In the genomic region with DNA sequence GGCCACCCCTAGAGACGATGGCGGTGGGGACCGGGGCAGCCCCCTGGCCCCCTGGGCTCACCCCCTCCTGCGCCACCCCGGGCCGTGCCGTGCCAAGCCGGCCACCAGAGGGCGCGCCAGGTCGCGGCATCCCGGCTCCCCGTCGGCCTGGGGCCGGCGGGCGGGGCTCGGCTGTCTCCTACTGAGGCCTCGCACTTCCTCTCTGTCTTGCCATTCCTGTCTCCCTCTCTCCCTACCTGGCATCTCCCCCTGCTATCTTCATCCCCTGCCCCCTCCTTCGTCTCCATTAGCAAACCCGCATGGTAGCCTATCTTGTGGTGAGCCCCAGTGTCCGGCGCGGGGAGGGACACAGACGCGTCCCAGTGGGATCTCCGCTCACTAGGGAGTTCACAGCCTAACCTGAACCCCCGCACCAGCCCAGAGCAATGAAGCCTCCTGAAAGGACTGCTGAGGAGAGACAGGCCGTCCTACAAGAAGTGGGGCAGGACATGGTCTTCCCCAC, we compare ENCODE assay signal across 8 cellular contexts. TPM values are rescaled to one million over a fixed set of nuclear protein-coding genes. Genes with fewer than 3 reads are reported as not detected.
DNase-seq lines count a peak whose midpoint lies in the region; ATAC-seq and TF ChIP-seq lines count a peak whose summit lies in the region.

No MANE protein-coding gene starts in this region.

- peaks cover 0 to 7% (median 2%) of the 10 kb centered on the region in 4 donors for H3K4me1 Mint-ChIP-seq in CD4-positive, CD25-positive, alpha-beta regulatory T cell
- peaks cover 0 to 7% of the 10 kb centered on the region in 2 donors for H3K4me1 Mint-ChIP-seq in natural killer cell
- peaks cover 12 to 26% of the 10 kb centered on the region in 2 donors for H3K4me1 Mint-ChIP-seq in stimulated activated naive B cell treated with anti-CD40 and anti-IgM and Interleukin-4, amounts not matched to agents 10 μg/mL and 1 μg/mL and 100 μg/mL, for 72 hours

- TF ChIP-seq CTCF in fibroblast of mammary gland (conservative IDR thresholded peaks at IDR 0.05; ENCODE audit: control insufficient read depth, insufficient read depth, low read depth, low read length) (peak; percentile 29), natural killer cell (IDR thresholded peaks at IDR 0.05) (peak; percentile 91)

- H3K27ac ChIP-seq in CD4-positive, CD25-positive, alpha-beta regulatory T cell (ENCODE audit: insufficient read depth, low read length, poor library complexity, severe bottlenecking), result no peak overlapping the region

- ATAC-seq in CD4-positive, CD25-positive, alpha-beta regulatory T cell (ENCODE audit: low read depth in 2 of 2), result peak; percentile 83 to 85
- ATAC-seq in GM19455 (IDR thresholded peaks at IDR 0.05; ENCODE audit: unreplicated experiment), result peak; percentile 99
- peak; percentile 92 for ATAC-seq in HG03565 (IDR thresholded peaks at IDR 0.05; ENCODE audit: unreplicated experiment)
- peak; percentile 93 to 99 (median 99) for ATAC-seq in natural killer cell
- ATAC-seq in stimulated activated naive B cell treated with anti-CD40 and anti-IgM and Interleukin-4, amounts not matched to agents 10 μg/mL and 1 μg/mL and 100 μg/mL, for 72 hours (replicated peaks), result peak; percentile 99

- no peak overlapping the region for H3K4me3 ChIP-seq in CD4-positive, CD25-positive, alpha-beta regulatory T cell (ENCODE audit: low read depth, low read length)
- peak overlapping the region; percentile 46 for H3K4me3 ChIP-seq in fibroblast of mammary gland (ENCODE audit: control insufficient read depth, low read depth, low read length)

- H3K9me3 ChIP-seq in CD4-positive, CD25-positive, alpha-beta regulatory T cell (ENCODE audit: control insufficient read depth in 2 of 2, low read length in 2 of 2), result no peaks in the 10 kb centered on the region

- H3K27me3 Mint-ChIP-seq in CD4-positive, CD25-positive, alpha-beta regulatory T cell, result peaks cover 8% of the 10 kb centered on the region
- H3K27me3 Mint-ChIP-seq in natural killer cell (ENCODE audit: low read depth in 2 of 2), result peaks cover 0 to 18% of the 10 kb centered on the region in 2 donors
- H3K27me3 Mint-ChIP-seq in stimulated activated naive B cell treated with anti-CD40 and anti-IgM and Interleukin-4, amounts not matched to agents 10 μg/mL and 1 μg/mL and 100 μg/mL, for 72 hours, result peaks cover 27 to 33% of the 10 kb centered on the region in 2 donors

- H3K36me3 Mint-ChIP-seq in CD4-positive, CD25-positive, alpha-beta regulatory T cell, result no peaks in the 10 kb centered on the region
- no peaks in the 10 kb centered on the region for H3K36me3 Mint-ChIP-seq in natural killer cell
- no peaks in the 10 kb centered on the region for H3K36me3 Mint-ChIP-seq in stimulated activated naive B cell treated with anti-CD40 and anti-IgM and Interleukin-4, amounts not matched to agents 10 μg/mL and 1 μg/mL and 100 μg/mL, for 72 hours

- H3K36me3 ChIP-seq in CD4-positive, CD25-positive, alpha-beta regulatory T cell (ENCODE audit: control insufficient read depth, insufficient read depth, low read length), result no peaks in the 10 kb centered on the region

- peak overlapping the region in 3 of 4 donors; percentile 35 to 74 (median 72) for H3K4me3 Mint-ChIP-seq in CD4-positive, CD25-positive, alpha-beta regulatory T cell
- peak overlapping the region; percentile 86 for H3K4me3 Mint-ChIP-seq in natural killer cell
- H3K4me3 Mint-ChIP-seq in stimulated activated naive B cell treated with anti-CD40 and anti-IgM and Interleukin-4, amounts not matched to agents 10 μg/mL and 1 μg/mL and 100 μg/mL, for 72 hours, result peak overlapping the region; percentile 82 to 84

- peak; percentile 36 to 59 (median 47) for DNase-seq in CD4-positive, CD25-positive, alpha-beta regulatory T cell
- DNase-seq in activated T-helper 1 cell treated with Interleukin-2 at 50 U/mL for 16 hours (ENCODE audit: low read depth) (peak; percentile 53), fibroblast of mammary gland (ENCODE audit: low read depth) (peak; percentile 29), natural killer cell (peak; percentile 83)
- peak; percentile 69 for DNase-seq in stimulated activated naive B cell treated with anti-CD40 and anti-IgM and Interleukin-4, amounts not matched to agents 10 μg/mL and 1 μg/mL and 100 μg/mL, for 72 hours

- H3K9me3 Mint-ChIP-seq in CD4-positive, CD25-positive, alpha-beta regulatory T cell, result no peaks in the 10 kb centered on the region
- H3K9me3 Mint-ChIP-seq in natural killer cell, result no peaks in the 10 kb centered on the region
- no peaks in the 10 kb centered on the region for H3K9me3 Mint-ChIP-seq in stimulated activated naive B cell treated with anti-CD40 and anti-IgM and Interleukin-4, amounts not matched to agents 10 μg/mL and 1 μg/mL and 100 μg/mL, for 72 hours

- H3K4me1 ChIP-seq in CD4-positive, CD25-positive, alpha-beta regulatory T cell (ENCODE audit: control insufficient read depth, insufficient read depth, low read length, poor library complexity, severe bottlenecking), result peaks cover 10% of the 10 kb centered on the region

- intact Hi-C loops in natural killer cell (cut with micrococcal nuclease), result loop anchor here (1.0 to 2.0 kb wide), 3 partner anchors 146 to 192 kb away; no protein-coding TSS in a partner anchor

- H3K27me3 ChIP-seq in CD4-positive, CD25-positive, alpha-beta regulatory T cell (ENCODE audit: control insufficient read depth, insufficient read depth, low read length), result no peaks in the 10 kb centered on the region

- no peak overlapping the region for H3K27ac Mint-ChIP-seq in CD4-positive, CD25-positive, alpha-beta regulatory T cell
- peak overlapping the region in 1 of 2 donors; percentile 74 for H3K27ac Mint-ChIP-seq in natural killer cell
- H3K27ac Mint-ChIP-seq in stimulated activated naive B cell treated with anti-CD40 and anti-IgM and Interleukin-4, amounts not matched to agents 10 μg/mL and 1 μg/mL and 100 μg/mL, for 72 hours, result peak overlapping the region; percentile 72

TF ChIP-seq in PFSK-1, 5 proteins besides CTCF, POLR2A, EP300 and RAD21:
- TF ChIP-seq SIN3A (IDR thresholded peaks at IDR 0.05; ENCODE audit: borderline replicate concordance, insufficient read depth, low read length), result no peak
- no peak for TF ChIP-seq TAF1 (IDR thresholded peaks at IDR 0.05; ENCODE audit: borderline replicate concordance, insufficient read depth, low read length)
- peak; percentile 44 for TF ChIP-seq FOXP2 (optimal IDR thresholded peaks at IDR 0.05; ENCODE audit: borderline replicate concordance, extremely low read depth, extremely low read length, insufficient read depth)

RNA-seq across cellular contexts. Expression of a gene that starts 29.8 kb away (rescaled TPM):
- not detected for total RNA-seq in CD4-positive, CD25-positive, alpha-beta regulatory T cell
- polyA plus RNA-seq in CD4-positive, CD25-positive, alpha-beta regulatory T cell, result not detected
- polyA plus RNA-seq in PFSK-1 (2012; ENCODE audit: insufficient read length, low read depth), result not detected
- not detected for total RNA-seq in natural killer cell

Comparison
In these comparisons a context has a peak if more than half of its experiments do, and no peak if none do; other contexts are left out.
1. DNase-seq: peak in every context shown above with its lines; median percentile 83 in natural killer cell; 69 in stimulated activated naive B cell treated with anti-CD40 and anti-IgM and Interleukin-4, amounts not matched to agents 10 μg/mL and 1 μg/mL and 100 μg/mL, for 72 hours; 53 in activated T-helper 1 cell treated with Interleukin-2 at 50 U/mL for 16 hours; 47 in CD4-positive, CD25-positive, alpha-beta regulatory T cell; 29 in fibroblast of mammary gland.